24 cellular contexts compared by ENCODE assay signal in genomic region chrX:21725916-21726315, GRCh38. TPM values are rescaled to one million over a fixed set of nuclear protein-coding genes. Genes with fewer than 3 reads are reported as not detected.
"Had no signal": no experiment of that assay in that cellular context is flagged by ENCODE, and none has a peak within 500 bp of the region (broad histone marks: within the 10 kb centered on the region; RNA-seq: fewer than 3 reads in every experiment).

No MANE protein-coding gene starts in this region.

- ATAC-seq: activated T-cell treated with anti-CD3 and anti-CD28 coated beads, Interleukin-2, amount 50 U/mL, for 4 hours; sciatic nerve; SK-N-SH treated with all-trans-retinoic acid at 6 μM for 48 hours; stimulated activated naive B cell treated with anti-CD40 and anti-IgM and Interleukin-4, amounts not matched to agents 10 μg/mL and 1 μg/mL and 100 μg/mL, for 72 hours had no signal

- H3K27me3 Mint-ChIP-seq: activated naive CD8-positive, alpha-beta T cell treated with anti-CD3 and anti-CD28 coated beads for 36 hours had no signal

- H3K4me1 ChIP-seq: pancreas had no signal

- H3K27me3 ChIP-seq: neutrophil had no signal

- DNase-seq: activated CD4-positive, alpha-beta T cell treated with anti-CD3 and anti-CD28 coated beads, Interleukin-2, amount 50 U/mL, for 1 hour; activated CD4-positive, CD25-positive, alpha-beta regulatory T cell treated with anti-CD3 and anti-CD28 coated beads, Interleukin-2, amount 50 U/mL, for 72 hours; activated naive CD4-positive, alpha-beta T cell treated with Interleukin-2 at 50 U/mL for 16 hours; activated naive CD8-positive, alpha-beta T cell treated with anti-CD3 and anti-CD28 coated beads for 36 hours; activated T-cell treated with anti-CD3 and anti-CD28 coated beads, Interleukin-2, amount 50 U/mL, for 4 hours; effector CD4-positive, alpha-beta T cell; hippocampal formation; pancreas; stimulated activated CD4-positive, alpha-beta T cell treated with anti-CD3 and anti-CD28 coated beads, Interleukin-2, amount 100 ng/mL, for 48 hours; stimulated activated CD8-positive, alpha-beta memory T cell treated with anti-CD3 and anti-CD28 coated beads, Interleukin-4, amount 100 ng/mL, for 48 hours; stimulated activated naive B cell treated with anti-CD40 and anti-IgM and Interleukin-4, amounts not matched to agents 10 μg/mL and 1 μg/mL and 100 μg/mL, for 72 hours had no signal

- H3K4me3 ChIP-seq: pancreas had no signal

- H3K4me3 Mint-ChIP-seq: activated naive CD8-positive, alpha-beta T cell treated with anti-CD3 and anti-CD28 coated beads for 36 hours; activated T-cell treated with anti-CD3 and anti-CD28 coated beads, Interleukin-2, amount 50 U/mL, for 4 hours; dendritic cell treated with granulocyte-macrophage colony-stimulating factor and Interleukin-4, amounts not matched to agents 40 ng/mL and 50 ng/mL, for 4 days; memory B cell; nephron; stimulated activated naive B cell treated with anti-CD40 and anti-IgM and Interleukin-4, amounts not matched to agents 10 μg/mL and 1 μg/mL and 100 μg/mL, for 72 hours had no signal

- H3K36me3 Mint-ChIP-seq: activated naive CD8-positive, alpha-beta T cell treated with anti-CD3 and anti-CD28 coated beads for 36 hours; memory B cell; stimulated activated naive B cell treated with anti-CD40 and anti-IgM and Interleukin-4, amounts not matched to agents 10 μg/mL and 1 μg/mL and 100 μg/mL, for 72 hours had no signal

- H3K27ac ChIP-seq: neutrophil, pancreas, WERI-Rb-1 had no signal

- H3K4me1 Mint-ChIP-seq: activated naive CD8-positive, alpha-beta T cell treated with anti-CD3 and anti-CD28 coated beads for 36 hours; memory B cell; stimulated activated naive B cell treated with anti-CD40 and anti-IgM and Interleukin-4, amounts not matched to agents 10 μg/mL and 1 μg/mL and 100 μg/mL, for 72 hours had no signal

- H3K36me3 ChIP-seq: neutrophil, pancreas, WERI-Rb-1 had no signal

- H3K9me3 Mint-ChIP-seq: activated naive CD8-positive, alpha-beta T cell treated with anti-CD3 and anti-CD28 coated beads for 36 hours; activated T-cell treated with anti-CD3 and anti-CD28 coated beads, Interleukin-2, amount 50 U/mL, for 4 hours; activated T-helper 2 cell treated with anti-CD3 and anti-CD28 coated beads, Interferon-gamma antibody, Interleukin-2, Interleukin-4, amounts not matched to agents 10 μg/mL and 5 μg/mL and 100 μg/mL, durations not matched to agents 14 hours and 24 hours and 36 hours; dendritic cell treated with granulocyte-macrophage colony-stimulating factor and Interleukin-4, amounts not matched to agents 40 ng/mL and 50 ng/mL, for 4 days; memory B cell; nephron; stimulated activated naive B cell treated with anti-CD40 and anti-IgM and Interleukin-4, amounts not matched to agents 10 μg/mL and 1 μg/mL and 100 μg/mL, for 72 hours had no signal

- H3K27ac Mint-ChIP-seq: activated naive CD8-positive, alpha-beta T cell treated with anti-CD3 and anti-CD28 coated beads for 36 hours; activated T-helper 2 cell treated with anti-CD3 and anti-CD28 coated beads, Interferon-gamma antibody, Interleukin-2, Interleukin-4, amounts not matched to agents 10 μg/mL and 5 μg/mL and 100 μg/mL, durations not matched to agents 14 hours and 24 hours and 36 hours; dendritic cell treated with granulocyte-macrophage colony-stimulating factor and Interleukin-4, amounts not matched to agents 40 ng/mL and 50 ng/mL, for 4 days; memory B cell; nephron; stimulated activated naive B cell treated with anti-CD40 and anti-IgM and Interleukin-4, amounts not matched to agents 10 μg/mL and 1 μg/mL and 100 μg/mL, for 72 hours had no signal

- H3K9me3 ChIP-seq: neutrophil, pancreas had no signal

RNA-seq across cellular contexts. Expression of gene SMPX, which starts 32.0 kb away (rescaled TPM):
- total RNA-seq: activated naive CD8-positive, alpha-beta T cell treated with anti-CD3 and anti-CD28 coated beads for 36 hours; activated T-cell treated with anti-CD3 and anti-CD28 coated beads, Interleukin-2, amount 50 U/mL, for 4 hours; activated T-helper 2 cell treated with anti-CD3 and anti-CD28 coated beads, Interferon-gamma antibody, Interleukin-2, Interleukin-4, amounts not matched to agents 10 μg/mL and 5 μg/mL and 100 μg/mL, durations not matched to agents 14 hours and 24 hours and 36 hours; epithelial cell of proximal tubule; fibroblast of villous mesenchyme; lower leg skin; sciatic nerve; T-helper 2 cell treated with Interferon-gamma antibody and Interleukin-4, amounts not matched to agents 100 ng/mL and 5 ng/mL, for 36 hours; temporal lobe had no signal
